Comparison of ENCODE assay signal across 1 cellular context in genomic region chr17:72422505-72423285, GRCh38.
A peak's percentile ranks its signal among the peaks of the same experiment; 100 is the strongest.
TF ChIP-seq lines count a peak whose summit lies in the region.

No MANE protein-coding gene starts in this region.

TF ChIP-seq in GM12878, 131 proteins besides CTCF, POLR2A, EP300 and RAD21 (continued from another document):
- TF ChIP-seq ZNF687 (IDR thresholded peaks at IDR 0.05) (peak; percentile 85), TBL1XR1 (IDR thresholded peaks at IDR 0.05; ENCODE audit: low read depth, low read length) (peak; percentile 63), SPI1 (IDR thresholded peaks at IDR 0.05; ENCODE audit: borderline replicate concordance, insufficient read depth, low read depth, low read length) (peak; percentile 71), KLF5 (IDR thresholded peaks at IDR 0.05; ENCODE audit: partially characterized antibody) (no peak), USF1 (IDR thresholded peaks at IDR 0.05; ENCODE audit: borderline replicate concordance, extremely low read length, insufficient read depth, low read depth, low read length) (no peak), KAT2A (conservative IDR thresholded peaks at IDR 0.05; ENCODE audit: control insufficient read depth, low read depth, low read length) (no peak), HCFC1 (IDR thresholded peaks at IDR 0.05; ENCODE audit: low read length) (no peak), USF2 (IDR thresholded peaks at IDR 0.05; ENCODE audit: borderline replicate concordance, low read depth, low read length) (no peak; the same call in 1 of the 2 replicates), IKZF1 (conservative IDR thresholded peaks at IDR 0.05) (peak; percentile 96), NBN (IDR thresholded peaks at IDR 0.05) (peak; percentile 76), LARP7 (IDR thresholded peaks at IDR 0.05) (0 out of 2 replicates have a peak, but pooled peaks have one; percentile 43)
